ENCODE assay signal across 27 cellular contexts in the genomic region with DNA sequence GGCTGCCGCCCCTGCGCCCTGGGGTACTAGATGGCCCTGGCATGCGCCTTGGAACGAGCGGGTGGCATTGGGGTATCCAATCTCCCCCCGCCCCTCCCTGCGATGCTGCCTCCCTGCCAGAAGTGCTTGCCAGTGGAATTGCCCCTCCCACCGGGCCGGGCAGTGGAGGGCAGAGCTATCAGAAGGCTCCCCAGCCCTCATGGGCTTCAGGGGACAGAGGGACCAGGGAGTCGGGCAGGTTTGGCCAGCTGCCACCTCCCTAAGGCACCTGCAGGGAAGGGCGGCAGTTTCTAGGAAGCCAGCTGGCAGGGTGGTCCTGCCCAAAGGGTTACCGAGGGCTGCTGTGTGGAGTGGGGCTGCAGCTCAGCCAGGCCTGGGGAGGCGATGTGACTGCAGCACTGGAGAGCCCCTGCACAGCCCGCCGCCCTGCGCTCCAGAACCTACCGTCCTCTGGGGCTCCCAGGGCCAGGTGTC. TPM values are rescaled to one million over a fixed set of nuclear protein-coding genes. Genes with fewer than 3 reads are reported as not detected.
DNase-seq lines count a peak whose midpoint lies in the region; ATAC-seq, FAIRE-seq and TF ChIP-seq lines count a peak whose summit lies in the region.
"Had no signal": no experiment of that assay in that cellular context is flagged by ENCODE, and none has a peak within 500 bp of the region (broad histone marks: within the 10 kb centered on the region; RNA-seq: fewer than 3 reads in every experiment).

No MANE protein-coding gene starts in this region.

- intact Hi-C loops in K562 (cut with micrococcal nuclease): no loop called here

- H3K79me2 ChIP-seq in DND-41 (ENCODE audit: insufficient read depth, low read length) (no peaks in the 10 kb centered on the region), K562 (ENCODE audit: control insufficient read depth, insufficient read depth, low read length) (no peaks in the 10 kb centered on the region)

- H3K9me1 ChIP-seq in K562 (ENCODE audit: control insufficient read depth, insufficient read depth, low read length): no peaks in the 10 kb centered on the region

- H3K36me3 ChIP-seq in BLaER1 treated with 17β-estradiol and CSF1 and Interleukin-3, amounts not matched to agents 10 nM and 100 nM: no peaks in the 10 kb centered on the region
- H3K36me3 ChIP-seq in DND-41 (ENCODE audit: insufficient read depth, low read length) (no peaks in the 10 kb centered on the region), K562 (ENCODE audit: control insufficient read depth, insufficient read depth, low read length) (no peaks in the 10 kb centered on the region)
- H3K36me3 ChIP-seq: adrenal gland, breast epithelium, gastroesophageal sphincter, suprapubic skin, uterus had no signal

- no peak for TF ChIP-seq EP300 in K562 (IDR thresholded peaks at IDR 0.05; ENCODE audit: low read length)

- DNase-seq in DND-41: no peak
- peak; percentile 76 for DNase-seq in NCI-H2171 treated with DMSO at 0.1 percent for 48 hours (lab: John Stamatoyannopoulos, UW)
- no peak for DNase-seq in K562 (ENCODE audit: extremely low read depth in 1 of 4, low spot score in 3 of 4)
- DNase-seq in kidney glomerular epithelial cell (lab: John Stamatoyannopoulos, UW): no peak
- DNase-seq in amniotic stem cell (lab: John Stamatoyannopoulos, UW): no peak
- DNase-seq in stimulated activated CD4-positive, alpha-beta T cell treated with anti-CD3 and anti-CD28 coated beads, Interleukin-2, amount 100 ng/mL, for 24 hours: no peak
- DNase-seq: activated CD4-positive, CD25-positive, alpha-beta regulatory T cell treated with anti-CD3 and anti-CD28 coated beads, Interleukin-2, amount 50 U/mL, for 72 hours; activated CD8-positive, alpha-beta memory T cell treated with anti-CD3 and anti-CD28 coated beads for 24 hours; activated T-cell treated with anti-CD3 and anti-CD28 coated beads, Interleukin-2, amount 50 U/mL, for 24 hours; adrenal gland; CD4-positive, alpha-beta T cell; islet precursor cell; NCI-H2029 treated with DMSO at 0.1 percent for 48 hours; NCI-H526 treated with DMSO at 0.1 percent for 48 hours; SIG-M5; stimulated activated CD4-positive, alpha-beta T cell treated with anti-CD3 and anti-CD28 coated beads, Interleukin-1b, Interleukin-23, amount 100 ng/mL, for 48 hours; T-cell; uterus had no signal

- TF ChIP-seq RAD21 in K562 (CRISPR knock-in tag; conservative IDR thresholded peaks at IDR 0.05 in 1 of 2, IDR thresholded peaks at IDR 0.05 in 1 of 2): no peak

- H3K4me1 ChIP-seq in BLaER1 treated with 17β-estradiol and CSF1 and Interleukin-3, amounts not matched to agents 10 nM and 100 nM: peaks cover 29 to 64% (median 53%) of the 10 kb centered on the region in 10 experiments
- H3K4me1 ChIP-seq in DND-41 (ENCODE audit: insufficient read depth, low read length): peaks cover 13% of the 10 kb centered on the region
- peaks cover 13 to 69% of the 10 kb centered on the region in 2 experiments for H3K4me1 ChIP-seq in K562 (replicated peaks in 1 of 2; ENCODE audit: control insufficient read depth in 2 of 2, insufficient read depth in 2 of 2, low read length in 2 of 2)
- H3K4me1 ChIP-seq: adrenal gland, breast epithelium, uterus had no signal

- POLR2A ChIA-PET in K562 (lab: Yijun Ruan, JAX): no interaction called here

- H3K27me3 ChIP-seq in BLaER1 treated with 17β-estradiol and CSF1 and Interleukin-3, amounts not matched to agents 10 nM and 100 nM: peaks cover 0 to 5% (median 0%) of the 10 kb centered on the region in 11 experiments; a peak in 2 of 22 replicates
- no peaks in the 10 kb centered on the region for H3K27me3 ChIP-seq in DND-41 (ENCODE audit: insufficient read depth, low read length, poor library complexity)
- no peaks in the 10 kb centered on the region for H3K27me3 ChIP-seq in K562 (ENCODE audit: control insufficient read depth in 2 of 2, insufficient read depth in 2 of 2, low read length in 2 of 2)
- H3K27me3 ChIP-seq: adrenal gland, uterus had no signal

- TF ChIP-seq POLR2A in K562 (conservative IDR thresholded peaks at IDR 0.05): no peak

- ATAC-seq in DND-41 (ENCODE audit: insufficient read depth, low read depth) (no peak), K562 (no peak)
- ATAC-seq: gastroesophageal sphincter; stimulated activated effector memory CD8-positive, alpha-beta T cell treated with anti-CD3 and anti-CD28 coated beads, Interleukin-12 subunit alpha, Interleukin-12 subunit beta, amount 100 ng/mL, for 72 hours; T-cell had no signal

- H3K9ac ChIP-seq in BLaER1 treated with 17β-estradiol and CSF1 and Interleukin-3, amounts not matched to agents 10 nM and 100 nM: peak overlapping the region in 2 of 11 experiments; percentile 5 to 18; a peak in 1 of 22 replicates
- H3K9ac ChIP-seq in DND-41 (ENCODE audit: low read depth, low read length) (0 out of 2 replicates have a peak overlapping the region, but pooled peaks have one; percentile 21), K562 (ENCODE audit: insufficient read depth in 1 of 2, low read depth in 2 of 2, low read length in 2 of 2) (0 out of 4 replicates have a peak overlapping the region, but pooled peaks of 1 of the 2 experiments have one; percentile 13)

- peak overlapping the region in 9 of 11 experiments; percentile 52 to 81 (median 70); a peak in 15 of 22 replicates for H3K4me2 ChIP-seq in BLaER1 treated with 17β-estradiol and CSF1 and Interleukin-3, amounts not matched to agents 10 nM and 100 nM
- no peak overlapping the region for H3K4me2 ChIP-seq in DND-41 (ENCODE audit: insufficient read depth, low read length)
- H3K4me2 ChIP-seq in K562 (ENCODE audit: insufficient read depth, low read length): no peak overlapping the region

- H4K20me1 ChIP-seq in BLaER1 treated with 17β-estradiol and CSF1 and Interleukin-3, amounts not matched to agents 10 nM and 100 nM: peaks cover 0 to 10% (median 0%) of the 10 kb centered on the region in 11 experiments; a peak in 1 of 22 replicates
- H4K20me1 ChIP-seq in DND-41 (ENCODE audit: insufficient read depth, low read length) (no peaks in the 10 kb centered on the region), K562 (replicated peaks; ENCODE audit: control insufficient read depth, insufficient read depth, low read length) (no peaks in the 10 kb centered on the region)

- TF ChIP-seq CTCF in DND-41 (IDR thresholded peaks at IDR 0.05; ENCODE audit: borderline replicate concordance, extremely low read depth, low read length, poor library complexity, severe bottlenecking) (no peak), K562 (IDR thresholded peaks at IDR 0.05 in 2 of 3, conservative IDR thresholded peaks at IDR 0.05 in 1 of 3; ENCODE audit: insufficient read depth in 2 of 3, low read depth in 1 of 3, low read length in 3 of 3) (no peak)

- no TSS peak for BruUV-seq in K562 (replicated peaks; lab: Mats Ljungman, UMichigan)

- no peaks in the 10 kb centered on the region for H3K9me3 ChIP-seq in BLaER1 treated with 17β-estradiol and CSF1 and Interleukin-3, amounts not matched to agents 10 nM and 100 nM (replicated peaks in 1 of 11)
- no peaks in the 10 kb centered on the region for H3K9me3 ChIP-seq in DND-41 (ENCODE audit: insufficient read depth, low read length, severe bottlenecking)
- H3K9me3 ChIP-seq in K562 (replicated peaks; ENCODE audit: control insufficient read depth, insufficient read depth, low read depth, low read length): no peaks in the 10 kb centered on the region
- H3K9me3 ChIP-seq: adrenal gland, breast epithelium, gastroesophageal sphincter, suprapubic skin, uterus had no signal

- WGBS in K562 (ENCODE audit: insufficient coverage, low coverage, missing lambda C conversion rate): 79% methylated on average over 17 of the region's 17 CpGs

- FAIRE-seq in K562 (lab: Jason Lieb, UNC): no peak
- FAIRE-seq: colon had no signal

- CTCF ChIA-PET in K562 (lab: Yijun Ruan, JAX; ENCODE audit: low intra/inter-chr PET ratio): no interaction called here

- in situ Hi-C loops in K562 (cut with MboI): no loop called here

- H2AFZ ChIP-seq in DND-41 (ENCODE audit: low read depth, low read length) (no peak overlapping the region), K562 (ENCODE audit: low read depth, low read length) (no peak overlapping the region)

- no peak overlapping the region for H3K27ac ChIP-seq in BLaER1 treated with 17β-estradiol and CSF1 and Interleukin-3, amounts not matched to agents 10 nM and 100 nM
- H3K27ac ChIP-seq in DND-41 (ENCODE audit: low read length) (peak overlapping the region; percentile 47; the same call in 1 of the 2 replicates), K562 (ENCODE audit: extremely low read depth, low read depth, low read length) (no peak overlapping the region)
- H3K27ac ChIP-seq: adrenal gland, breast epithelium, gastroesophageal sphincter, skin epidermis, suprapubic skin, uterus had no signal

- H3K4me3 ChIP-seq in BLaER1 treated with 17β-estradiol and CSF1 and Interleukin-3, amounts not matched to agents 10 nM and 100 nM: no peak overlapping the region
- H3K4me3 ChIP-seq in DND-41 (ENCODE audit: low read depth in 1 of 2, low read length in 2 of 2) (no peak overlapping the region), K562 (no peak overlapping the region)
- H3K4me3 ChIP-seq: adrenal gland, breast epithelium, gastroesophageal sphincter, lung, skin epidermis, suprapubic skin, uterus had no signal

TF ChIP-seq in K562, 482 proteins besides CTCF, POLR2A, EP300 and RAD21:
- TF ChIP-seq NFIC (IDR thresholded peaks at IDR 0.05) (peak; percentile 22; the same call in 1 of the 2 replicates), TSC22D4 (tag; IDR thresholded peaks at IDR 0.05) (no peak)

RNA-seq across cellular contexts. Expression of a gene that starts 52.8 kb away (rescaled TPM):
- 149 and 838 TPM in 2 replicates for total RNA-seq in K562 (2011; cell fraction: chromatin; rRNA removed; ENCODE audit: low replicate concordance)
- total RNA-seq in K562 (2011; cell fraction: nucleolus; rRNA removed): 1,169 and 1,462 TPM in 2 replicates
- total RNA-seq in K562 (2011; cell fraction: nucleoplasm; rRNA removed): 493 and 520 TPM in 2 replicates
- total RNA-seq in K562 (2014; rRNA removed): 217 and 294 TPM in 2 replicates
- 6.6 and 10.2 TPM in 2 replicates for total RNA-seq in K562 (2014; rRNA removed; fragmentation: Illumina TruSeq; extraction: Trizol)
- total RNA-seq in K562 (2015; rRNA removed; fragmentation: Illumina TruSeq; extraction: Trizol): 55.3 and 55.5 TPM in 2 replicates
- total RNA-seq in K562 (2021): 213 and 225 TPM in 2 replicates
- polyA plus RNA-seq in K562 (2011; rRNA removed): 220 and 305 TPM in 2 replicates
- 390 and 1,175 TPM in 2 replicates for polyA plus RNA-seq in K562 (2011; cell fraction: cytosol; rRNA removed)
- 1,734 and 4,262 TPM in 2 replicates for polyA plus RNA-seq in K562 (2011; cell fraction: nucleus; rRNA removed)
- polyA plus RNA-seq in K562 (2012): 148 and 194 TPM in 2 replicates
- 16.3 and 110 TPM in 2 replicates for polyA plus RNA-seq in K562 (2014; fragmentation: Illumina TruSeq; extraction: Trizol)
- 10 to 100 TPM in 1 of 2 experiments, 1 to 10 TPM in 1; 1.5 to 10.9 TPM for polyA plus RNA-seq in K562 (2014; fragmentation: Nextera tagmentation; extraction: Ambion mirVana)
- 286 and 294 TPM in 2 replicates for polyA plus RNA-seq in K562 (2014; rRNA removed)
- polyA minus RNA-seq in K562 (2011; rRNA and poly(A)+ RNA removed): 33.5 and 52.0 TPM in 2 replicates
- polyA minus RNA-seq in K562 (2011; cell fraction: cytosol; rRNA and poly(A)+ RNA removed): 222 and 294 TPM in 2 replicates
- 630 and 998 TPM in 2 replicates for polyA minus RNA-seq in K562 (2011; cell fraction: nucleus; rRNA and poly(A)+ RNA removed)
- total RNA-seq: CD4-positive, alpha-beta T cell; OCI-LY7 had no signal

Comparison
In these comparisons a context has a peak if more than half of its experiments do, and no peak if none do; other contexts are left out.
1. H3K4me2 ChIP-seq: peak in BLaER1 treated with 17β-estradiol and CSF1 and Interleukin-3, amounts not matched to agents 10 nM and 100 nM (9 of 11); none in DND-41 (single experiment) and K562 (single experiment).